ENCODE assay signal across 8 cellular contexts in the genomic region with DNA sequence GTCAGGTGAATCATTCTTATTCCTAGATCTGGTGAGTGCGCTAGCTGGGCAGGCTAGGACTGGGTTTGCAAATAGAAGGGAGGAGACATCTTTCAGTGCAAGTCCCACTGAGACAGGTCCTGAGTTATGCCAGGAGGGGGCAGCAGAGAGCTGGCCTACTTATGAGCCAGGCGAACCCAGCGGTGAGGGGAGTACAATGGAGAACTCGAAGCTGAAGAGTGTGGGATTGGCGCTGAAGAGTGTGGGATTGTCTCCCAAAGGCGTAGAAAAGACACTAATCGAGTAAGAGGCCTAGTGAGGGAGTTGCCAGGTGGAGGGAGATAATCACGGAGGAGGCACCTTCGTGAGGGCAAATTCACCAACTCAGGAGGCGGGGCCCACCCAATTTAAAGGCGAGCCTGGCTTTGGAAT.
DNase-seq lines count a peak whose midpoint lies in the region; ATAC-seq, FAIRE-seq and TF ChIP-seq lines count a peak whose summit lies in the region.

No MANE protein-coding gene starts in this region.

- H3K27ac Mint-ChIP-seq in activated T-helper 17 cell treated with anti-CD3 and anti-CD28 coated beads, Interleukin-2, amount 50 U/mL, for 72 hours: no peak overlapping the region
- H3K27ac Mint-ChIP-seq in type B pancreatic cell: no peak overlapping the region

- H2AFZ ChIP-seq in DND-41 (ENCODE audit: low read depth, low read length): no peak overlapping the region; the same call in 1 of the 2 replicates

- no peaks in the 10 kb centered on the region for H3K4me1 ChIP-seq in DND-41 (ENCODE audit: insufficient read depth, low read length)
- no peaks in the 10 kb centered on the region for H3K4me1 ChIP-seq in Peyer's patch
- H3K4me1 ChIP-seq in pancreas: no peaks in the 10 kb centered on the region

- no peak for TF ChIP-seq POLR2A in Peyer's patch (IDR thresholded peaks at IDR 0.05)

- peaks cover 5% of the 10 kb centered on the region for H3K4me1 Mint-ChIP-seq in activated T-helper 17 cell treated with anti-CD3 and anti-CD28 coated beads, Interleukin-2, amount 50 U/mL, for 72 hours
- peaks cover 6% of the 10 kb centered on the region for H3K4me1 Mint-ChIP-seq in type B pancreatic cell (ENCODE audit: unreplicated experiment)

- H3K9ac ChIP-seq in DND-41 (ENCODE audit: low read depth, low read length): no peak overlapping the region

- H3K27me3 ChIP-seq in DND-41 (ENCODE audit: insufficient read depth, low read length, poor library complexity) (no peaks in the 10 kb centered on the region), Peyer's patch (no peaks in the 10 kb centered on the region), pancreas (peaks cover 0 to 15% (median 0%) of the 10 kb centered on the region in 4 donors)

- H3K27me3 Mint-ChIP-seq in activated T-helper 17 cell treated with anti-CD3 and anti-CD28 coated beads, Interleukin-2, amount 50 U/mL, for 72 hours: peaks cover 4% of the 10 kb centered on the region
- peaks cover 43% of the 10 kb centered on the region for H3K27me3 Mint-ChIP-seq in type B pancreatic cell

- H3K27ac ChIP-seq in DND-41 (ENCODE audit: low read length) (no peak overlapping the region), Peyer's patch (no peak overlapping the region), pancreas (no peak overlapping the region)

- ATAC-seq in DND-41 (ENCODE audit: insufficient read depth, low read depth) (peak; percentile 83), GM21423 (IDR thresholded peaks at IDR 0.05; ENCODE audit: unreplicated experiment) (peak; percentile 96), pancreas (peak; percentile 84 to 99 (median 96))
- ATAC-seq in activated T-helper 17 cell treated with anti-CD3 and anti-CD28 coated beads, Interleukin-2, amount 50 U/mL, for 72 hours (replicated peaks): peak; percentile 58

- 17 to 22% methylated on average over 11 of the region's 11 CpGs for WGBS in pancreas, 2 donors

- no peaks in the 10 kb centered on the region for H4K20me1 ChIP-seq in DND-41 (ENCODE audit: insufficient read depth, low read length)

- intact Hi-C loops in pancreas (cut with DNase I): loop anchor here in 2 of 3 donors (10.0 kb wide), 1 partner anchor 608 kb away; no protein-coding TSS in a partner anchor

- peak; percentile 49 for DNase-seq in DND-41
- DNase-seq in HT-29 (ENCODE audit: low spot score): peak; percentile 79
- DNase-seq in Peyer's patch: peak; percentile 38 to 78 (median 53)
- DNase-seq in foreskin melanocyte: peak; percentile 40
- DNase-seq in pancreas: peak; percentile 42 to 89 (median 76)
- peak; percentile 84 for DNase-seq in type B pancreatic cell (ENCODE audit: extremely low spot score, unreplicated experiment)

- no peaks in the 10 kb centered on the region for H3K36me3 ChIP-seq in DND-41 (ENCODE audit: insufficient read depth, low read length)
- no peaks in the 10 kb centered on the region for H3K36me3 ChIP-seq in Peyer's patch
- no peaks in the 10 kb centered on the region for H3K36me3 ChIP-seq in pancreas

- H3K36me3 Mint-ChIP-seq in activated T-helper 17 cell treated with anti-CD3 and anti-CD28 coated beads, Interleukin-2, amount 50 U/mL, for 72 hours (ENCODE audit: low read depth): no peaks in the 10 kb centered on the region
- H3K36me3 Mint-ChIP-seq in type B pancreatic cell: no peaks in the 10 kb centered on the region

- no peaks in the 10 kb centered on the region for H3K9me3 Mint-ChIP-seq in activated T-helper 17 cell treated with anti-CD3 and anti-CD28 coated beads, Interleukin-2, amount 50 U/mL, for 72 hours
- H3K9me3 Mint-ChIP-seq in type B pancreatic cell: no peaks in the 10 kb centered on the region

- H3K9me3 ChIP-seq in DND-41 (ENCODE audit: insufficient read depth, low read length, severe bottlenecking) (no peaks in the 10 kb centered on the region), Peyer's patch (no peaks in the 10 kb centered on the region), pancreas (no peaks in the 10 kb centered on the region)

- no peak overlapping the region for H3K4me3 ChIP-seq in DND-41 (ENCODE audit: low read depth in 1 of 2, low read length in 2 of 2)
- H3K4me3 ChIP-seq in Peyer's patch: no peak overlapping the region
- no peak overlapping the region for H3K4me3 ChIP-seq in pancreas

- no peak overlapping the region for H3K4me3 Mint-ChIP-seq in activated T-helper 17 cell treated with anti-CD3 and anti-CD28 coated beads, Interleukin-2, amount 50 U/mL, for 72 hours
- H3K4me3 Mint-ChIP-seq in type B pancreatic cell: peak overlapping the region; percentile 40

- peak; percentile 13 for FAIRE-seq in pancreas (lab: Jason Lieb, UNC)

- no peaks in the 10 kb centered on the region for H3K79me2 ChIP-seq in DND-41 (ENCODE audit: insufficient read depth, low read length)

- TF ChIP-seq CTCF in DND-41 (IDR thresholded peaks at IDR 0.05; ENCODE audit: borderline replicate concordance, extremely low read depth, low read length, poor library complexity, severe bottlenecking): peak; percentile 72
- peak; percentile 11 to 63 (median 48) for TF ChIP-seq CTCF in Peyer's patch (IDR thresholded peaks at IDR 0.05)
- peak; percentile 80 to 94 (median 88) for TF ChIP-seq CTCF in pancreas (IDR thresholded peaks at IDR 0.05)
- peak; percentile 97 for TF ChIP-seq CTCF in type B pancreatic cell (conservative IDR thresholded peaks at IDR 0.05)

- no peak overlapping the region for H3K4me2 ChIP-seq in DND-41 (ENCODE audit: insufficient read depth, low read length)
